Comparison of ENCODE assay signal across 1 cellular context in genomic region chr20:4936851-4937412, GRCh38.
TF ChIP-seq lines count a peak whose summit lies in the region.

No MANE protein-coding gene starts in this region.

TF ChIP-seq in HepG2, 621 proteins besides CTCF, POLR2A, EP300 and RAD21 (continued from another document and continues in another):
- TF ChIP-seq DRAP1 (CRISPR knock-in tag; IDR thresholded peaks at IDR 0.05) (peak; percentile 65; the same call in 1 of the 2 replicates), ZNF616 (CRISPR knock-in tag; IDR thresholded peaks at IDR 0.05; ENCODE audit: low read depth) (no peak), HMG20B (CRISPR knock-in tag; conservative IDR thresholded peaks at IDR 0.05) (0 out of 2 replicates have a peak, but pooled peaks have one; percentile 15), ZSCAN9 (CRISPR knock-in tag; IDR thresholded peaks at IDR 0.05; ENCODE audit: borderline replicate concordance) (peak; percentile 62; the same call in 1 of the 2 replicates), TEAD3 (CRISPR knock-in tag; optimal IDR thresholded peaks at IDR 0.05; ENCODE audit: borderline replicate concordance) (peak; percentile 97), PTBP1 (IDR thresholded peaks at IDR 0.05; ENCODE audit: low read depth, low read length, poor library complexity, severe bottlenecking) (no peak), ZKSCAN5 (CRISPR knock-in tag; IDR thresholded peaks at IDR 0.05) (peak; percentile 89), ZXDC (CRISPR knock-in tag; IDR thresholded peaks at IDR 0.05) (no peak), CREM (IDR thresholded peaks at IDR 0.05) (peak; percentile 88), CREM (CRISPR knock-in tag; IDR thresholded peaks at IDR 0.05) (no peak), ZMYM2 (CRISPR knock-in tag; IDR thresholded peaks at IDR 0.05) (peak; percentile 45; the same call in 1 of the 2 replicates), ZNF543 (CRISPR knock-in tag; IDR thresholded peaks at IDR 0.05) (peak; percentile 37; the same call in 1 of the 2 replicates), ZNF263 (CRISPR knock-in tag; IDR thresholded peaks at IDR 0.05) (peak; percentile 99), BCL3 (CRISPR knock-in tag; IDR thresholded peaks at IDR 0.05) (peak; percentile 16; the same call in 1 of the 2 replicates), E2F5 (CRISPR knock-in tag; conservative IDR thresholded peaks at IDR 0.05) (no peak), ZFP82 (CRISPR knock-in tag; IDR thresholded peaks at IDR 0.05; ENCODE audit: borderline replicate concordance) (no peak), JDP2 (CRISPR knock-in tag; IDR thresholded peaks at IDR 0.05; ENCODE audit: borderline replicate concordance) (no peak; the same call in 1 of the 2 replicates), ZFY (CRISPR knock-in tag; IDR thresholded peaks at IDR 0.05) (0 out of 2 replicates have a peak, but pooled peaks have one; percentile 6), PLSCR1 (CRISPR knock-in tag; IDR thresholded peaks at IDR 0.05; ENCODE audit: borderline replicate concordance) (no peak), ZNF746 (CRISPR knock-in tag; IDR thresholded peaks at IDR 0.05) (peak; percentile 65; the same call in 1 of the 2 replicates), E2F2 (CRISPR knock-in tag; IDR thresholded peaks at IDR 0.05; ENCODE audit: borderline replicate concordance) (no peak), KDM3A (CRISPR knock-in tag; IDR thresholded peaks at IDR 0.05; ENCODE audit: low read depth) (peak; percentile 77; the same call in 1 of the 2 replicates), IKZF5 (CRISPR knock-in tag; IDR thresholded peaks at IDR 0.05) (peak; percentile 85), ZNF747 (CRISPR knock-in tag; IDR thresholded peaks at IDR 0.05; ENCODE audit: borderline replicate concordance) (peak; percentile 62), ESRRA (CRISPR knock-in tag; IDR thresholded peaks at IDR 0.05; ENCODE audit: low read depth) (peak; percentile 98), RBM22 (optimal IDR thresholded peaks at IDR 0.05; ENCODE audit: low read length) (peak; percentile 84), REL (CRISPR knock-in tag; conservative IDR thresholded peaks at IDR 0.05) (no peak), NR2F6 (IDR thresholded peaks at IDR 0.05) (peak; percentile 74), NR2F6 (CRISPR knock-in tag; IDR thresholded peaks at IDR 0.05) (peak; percentile 79), KDM4B (CRISPR knock-in tag; IDR thresholded peaks at IDR 0.05) (peak; percentile 81; the same call in 1 of the 2 replicates), STAG1 (CRISPR knock-in tag; IDR thresholded peaks at IDR 0.05) (peak; percentile 13; the same call in 1 of the 2 replicates), ZNF441 (CRISPR knock-in tag; IDR thresholded peaks at IDR 0.05; ENCODE audit: borderline replicate concordance) (peak; percentile 76; the same call in 1 of the 2 replicates), TFE3 (CRISPR knock-in tag; IDR thresholded peaks at IDR 0.05) (0 out of 2 replicates have a peak, but pooled peaks have one; percentile 15), ZHX2 (IDR thresholded peaks at IDR 0.05; ENCODE audit: low read depth) (peak; percentile 64; the same call in 1 of the 2 replicates), ZHX2 (CRISPR knock-in tag; IDR thresholded peaks at IDR 0.05; ENCODE audit: borderline replicate concordance) (no peak), PHF5A (CRISPR knock-in tag; IDR thresholded peaks at IDR 0.05; ENCODE audit: low read depth, unreplicated experiment) (peak; percentile 57), ZUFSP (CRISPR knock-in tag; IDR thresholded peaks at IDR 0.05; ENCODE audit: borderline replicate concordance) (no peak), IRF9 (CRISPR knock-in tag; IDR thresholded peaks at IDR 0.05; ENCODE audit: borderline replicate concordance) (no peak), ZKSCAN1 (IDR thresholded peaks at IDR 0.05; ENCODE audit: low read length) (no peak), RORA (CRISPR knock-in tag; IDR thresholded peaks at IDR 0.05) (no peak)
